3 cellular contexts compared by ENCODE assay signal in the genomic region with DNA sequence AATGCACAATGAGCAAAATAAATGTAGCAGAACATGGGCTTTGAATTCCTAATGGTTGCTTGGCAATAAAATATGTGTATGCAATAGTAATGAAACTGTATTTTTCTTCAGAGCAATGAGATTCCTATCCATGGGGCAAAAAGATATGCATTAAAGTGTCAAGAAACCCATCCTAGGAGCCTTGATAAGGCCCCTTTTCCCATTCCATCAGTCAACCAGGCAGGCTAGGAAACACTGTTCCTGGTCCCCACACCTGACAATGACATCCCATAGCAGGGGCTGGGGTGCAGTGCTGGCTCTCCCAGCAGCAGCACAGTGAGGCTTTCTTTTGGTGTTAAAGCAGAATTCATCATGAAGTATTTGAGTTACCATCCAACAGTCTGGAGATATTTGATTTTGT.
"Had no signal": no experiment of that assay in that cellular context is flagged by ENCODE, and none has a peak within 500 bp of the region (broad histone marks: within the 10 kb centered on the region; RNA-seq: fewer than 3 reads in every experiment).

No MANE protein-coding gene starts in this region.

- DNase-seq: GDM1, GF-D8 had no signal

- H3K4me3 ChIP-seq: GM12878 had no signal
